Comparison of ENCODE assay signal across 17 cellular contexts in the genomic region with DNA sequence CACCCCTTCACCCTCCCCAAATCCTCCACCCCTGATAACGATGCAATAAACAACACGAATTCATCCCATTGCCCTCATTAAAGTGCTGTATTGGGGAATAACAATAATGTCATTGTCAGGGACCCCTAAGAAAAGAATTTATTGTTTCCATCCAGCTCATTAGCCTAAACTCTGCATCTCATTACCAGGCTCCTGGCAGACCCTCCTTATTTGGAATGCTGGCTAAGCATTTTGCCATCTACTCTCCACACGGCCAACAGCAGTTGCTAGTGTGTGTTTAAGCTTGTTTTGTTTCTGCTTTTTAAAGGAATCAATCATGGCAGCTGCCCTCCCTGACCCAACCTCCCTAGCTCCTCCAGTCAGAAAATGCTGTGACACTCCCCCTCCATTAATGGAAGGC.
"Had no signal": no experiment of that assay in that cellular context is flagged by ENCODE, and none has a peak within 500 bp of the region (broad histone marks: within the 10 kb centered on the region; RNA-seq: fewer than 3 reads in every experiment).

No MANE protein-coding gene starts in this region.

- H3K4me1 ChIP-seq: gastrocnemius medialis, psoas muscle, sigmoid colon, testis had no signal

- H3K4me1 Mint-ChIP-seq: naive thymus-derived CD4-positive, alpha-beta T cell had no signal

- H3K9me3 ChIP-seq: gastrocnemius medialis, psoas muscle, sigmoid colon, testis had no signal

- H3K9me3 Mint-ChIP-seq: activated naive CD4-positive, alpha-beta T cell treated with anti-CD3 and anti-CD28 coated beads, Interleukin-2, amount 50 U/mL, for 72 hours; activated T-cell treated with anti-CD3 and anti-CD28 coated beads, Interleukin-2, amount 50 U/mL, for 24 hours; naive thymus-derived CD4-positive, alpha-beta T cell; T-helper 2 cell treated with Interferon-gamma antibody and Interleukin-4, amounts not matched to agents 5 μg/mL and 100 μg/mL, for 36 hours had no signal

- H3K27me3 ChIP-seq: gastrocnemius medialis, hepatocyte, sigmoid colon, testis had no signal

- H3K27me3 Mint-ChIP-seq: activated T-cell treated with anti-CD3 and anti-CD28 coated beads, Interleukin-2, amount 50 U/mL, for 24 hours; naive thymus-derived CD4-positive, alpha-beta T cell had no signal

- H3K27ac ChIP-seq: gastrocnemius medialis, hepatocyte, psoas muscle, sigmoid colon, testis had no signal

- H3K4me3 ChIP-seq: gastrocnemius medialis, hepatocyte, lung, psoas muscle, sigmoid colon, testis had no signal

- H3K27ac Mint-ChIP-seq: activated naive CD4-positive, alpha-beta T cell treated with anti-CD3 and anti-CD28 coated beads, Interleukin-2, amount 50 U/mL, for 72 hours; activated T-cell treated with anti-CD3 and anti-CD28 coated beads, Interleukin-2, amount 50 U/mL, for 24 hours; naive thymus-derived CD4-positive, alpha-beta T cell; T-helper 2 cell treated with Interferon-gamma antibody and Interleukin-4, amounts not matched to agents 5 μg/mL and 100 μg/mL, for 36 hours had no signal

- H3K36me3 ChIP-seq: gastrocnemius medialis had no signal

- H3K4me3 Mint-ChIP-seq: activated T-cell treated with anti-CD3 and anti-CD28 coated beads, Interleukin-2, amount 50 U/mL, for 24 hours; naive thymus-derived CD4-positive, alpha-beta T cell; T-helper 2 cell treated with Interferon-gamma antibody and Interleukin-4, amounts not matched to agents 5 μg/mL and 100 μg/mL, for 36 hours had no signal

- ATAC-seq: activated CD4-positive, CD25-positive, alpha-beta regulatory T cell treated with anti-CD3 and anti-CD28 coated beads, Interleukin-2, amount 50 U/mL, for 24 hours; activated naive CD4-positive, alpha-beta T cell treated with anti-CD3 and anti-CD28 coated beads, Interleukin-2, amount 50 U/mL, for 72 hours; gastrocnemius medialis; left cardiac atrium; naive thymus-derived CD4-positive, alpha-beta T cell; psoas muscle had no signal

- DNase-seq: activated effector memory CD4-positive, alpha-beta T cell treated with Interleukin-2 at 50 U/mL for 16 hours; activated T-cell treated with anti-CD3 and anti-CD28 coated beads, Interleukin-2, amount 50 U/mL, for 24 hours; amniotic stem cell; gastrocnemius medialis; left cardiac atrium; naive thymus-derived CD4-positive, alpha-beta T cell; psoas muscle; sigmoid colon; stimulated activated CD4-positive, alpha-beta T cell treated with anti-CD3 and anti-CD28 coated beads, Interleukin-2, amount 100 ng/mL, for 24 hours; stimulated activated naive CD4-positive, alpha-beta T cell treated with Interleukin-2 at 50 U/mL for 16 hours; SW 1271; testis had no signal
